8 cellular contexts compared by ENCODE assay signal in genomic region chr6:24919404-24919892, GRCh38. TPM values are rescaled to one million over a fixed set of nuclear protein-coding genes. Genes with fewer than 3 reads are reported as not detected.
DNase-seq lines count a peak whose midpoint lies in the region; ATAC-seq and TF ChIP-seq lines count a peak whose summit lies in the region.

No MANE protein-coding gene starts in this region.

- no peak for TF ChIP-seq CTCF in esophagus squamous epithelium (IDR thresholded peaks at IDR 0.05)

- TF ChIP-seq POLR2A in GM18505 (IDR thresholded peaks at IDR 0.05; ENCODE audit: borderline replicate concordance, extremely low read depth, insufficient read depth, insufficient read length), result no peak
- TF ChIP-seq POLR2A in esophagus squamous epithelium (IDR thresholded peaks at IDR 0.05), result no peak

- intact Hi-C loops in esophagus squamous epithelium (cut with DNase I), result no loop called here

- WGBS in mesodermal cell (ENCODE audit: insufficient coverage in 2 of 2), 2 experiments, result 51 to 57% methylated on average over 3 to 4 of the region's 8 CpGs
- WGBS in esophagus squamous epithelium, 2 donors, result 40 to 66% methylated on average over 8 of the region's 8 CpGs

- peaks cover 0 to 2% (median 0%) of the 10 kb centered on the region in 4 donors for H3K27me3 ChIP-seq in esophagus squamous epithelium

- H3K27ac ChIP-seq in mesodermal cell (ENCODE audit: low read depth, low read length, severe bottlenecking) (peak overlapping the region; percentile 45), esophagus squamous epithelium (no peak overlapping the region)

- ATAC-seq in GM18505 (IDR thresholded peaks at IDR 0.05; ENCODE audit: unreplicated experiment) (peak; percentile 64), HG02759 (IDR thresholded peaks at IDR 0.05; ENCODE audit: unreplicated experiment) (peak; percentile 50), GM21619 (IDR thresholded peaks at IDR 0.05; ENCODE audit: unreplicated experiment) (no peak)

- DNase-seq in NCI-H510A treated with DMSO at 0.1 percent for 48 hours (lab: John Stamatoyannopoulos, UW) (peak; percentile 98), putamen (ENCODE audit: low spot score) (no peak), esophagus squamous epithelium (lab: John Stamatoyannopoulos, UW) (no peak)
- no peak for DNase-seq in activated CD4-positive, alpha-beta T cell treated with anti-CD3 and anti-CD28 coated beads for 4 hours

- H3K9me3 ChIP-seq in mesodermal cell (ENCODE audit: control insufficient read depth, low read length) (no peaks in the 10 kb centered on the region), esophagus squamous epithelium (no peaks in the 10 kb centered on the region)

- no peak overlapping the region for H3K4me3 ChIP-seq in mesodermal cell (ENCODE audit: extremely low read depth, insufficient read depth, low read length, poor library complexity, severe bottlenecking)
- H3K4me3 ChIP-seq in esophagus squamous epithelium, result no peak overlapping the region

- no peaks in the 10 kb centered on the region for H3K36me3 ChIP-seq in mesodermal cell (ENCODE audit: control insufficient read depth, insufficient read depth, low read length)
- no peaks in the 10 kb centered on the region for H3K36me3 ChIP-seq in esophagus squamous epithelium

- H3K4me1 ChIP-seq in mesodermal cell (ENCODE audit: control insufficient read depth, insufficient read depth, low read length, poor library complexity, severe bottlenecking) (peaks cover 16% of the 10 kb centered on the region), esophagus squamous epithelium (peaks cover 0 to 17% (median 0%) of the 10 kb centered on the region in 3 donors)

RNA-seq across cellular contexts. Expression of gene RIPOR2, which starts 16.3 kb away (rescaled TPM):
- 6.1 TPM for polyA plus RNA-seq in mesodermal cell (2013, experiment 1 of 2)
- polyA plus RNA-seq in mesodermal cell (2013, experiment 2 of 2), result 6.3 TPM
- 1 to 10 TPM in 3 of 4 donors, under 1 TPM in 1; 0.83 to 4.4 (median 3.3) TPM for total RNA-seq in esophagus squamous epithelium
